In genomic region chr4:80124246-80125211, GRCh38 we compare ENCODE assay signal across 15 cellular contexts. TPM values are rescaled to one million over a fixed set of nuclear protein-coding genes. Genes with fewer than 3 reads are reported as not detected.
DNase-seq lines count a peak whose midpoint lies in the region; ATAC-seq and FAIRE-seq lines count a peak whose summit lies in the region.
"Had no signal": no experiment of that assay in that cellular context is flagged by ENCODE, and none has a peak within 500 bp of the region (broad histone marks: within the 10 kb centered on the region; RNA-seq: fewer than 3 reads in every experiment).

No MANE protein-coding gene starts in this region.

- no peaks in the 10 kb centered on the region for H3K27me3 Mint-ChIP-seq in CD4-positive, CD25-positive, alpha-beta regulatory T cell
- H3K27me3 Mint-ChIP-seq in activated T-helper 1 cell treated with anti-CD3 and anti-CD28 coated beads, Interleukin-12 subunit alpha, Interleukin-12 subunit beta, Interleukin-2, Interleukin-4 antibody, amounts not matched to agents 30 ng/mL and 10 ng/mL and 1 ng/mL, durations not matched to agents 14 hours and 24 hours and 36 hours (ENCODE audit: insufficient read depth) = no peaks in the 10 kb centered on the region
- H3K27me3 Mint-ChIP-seq: dendritic cell treated with granulocyte-macrophage colony-stimulating factor and Interleukin-4, amounts not matched to agents 40 ng/mL and 50 ng/mL, for 4 days had no signal

- no peaks in the 10 kb centered on the region for H3K27me3 ChIP-seq in CD4-positive, CD25-positive, alpha-beta regulatory T cell (ENCODE audit: control insufficient read depth, insufficient read depth, low read length)

- H3K4me1 ChIP-seq in CD4-positive, CD25-positive, alpha-beta regulatory T cell (ENCODE audit: control insufficient read depth, insufficient read depth, low read length, poor library complexity, severe bottlenecking) = peaks cover 44% of the 10 kb centered on the region

- no peaks in the 10 kb centered on the region for H3K9me3 Mint-ChIP-seq in CD4-positive, CD25-positive, alpha-beta regulatory T cell
- H3K9me3 Mint-ChIP-seq in activated T-helper 1 cell treated with anti-CD3 and anti-CD28 coated beads, Interleukin-12 subunit alpha, Interleukin-12 subunit beta, Interleukin-2, Interleukin-4 antibody, amounts not matched to agents 30 ng/mL and 10 ng/mL and 1 ng/mL, durations not matched to agents 14 hours and 24 hours and 36 hours = peaks cover 14% of the 10 kb centered on the region
- H3K9me3 Mint-ChIP-seq: dendritic cell treated with granulocyte-macrophage colony-stimulating factor and Interleukin-4, amounts not matched to agents 40 ng/mL and 50 ng/mL, for 4 days had no signal

- H3K4me3 Mint-ChIP-seq in CD4-positive, CD25-positive, alpha-beta regulatory T cell = peak overlapping the region in 2 of 4 donors; percentile 14 to 57
- peak overlapping the region; percentile 71 for H3K4me3 Mint-ChIP-seq in activated T-helper 1 cell treated with anti-CD3 and anti-CD28 coated beads, Interleukin-12 subunit alpha, Interleukin-12 subunit beta, Interleukin-2, Interleukin-4 antibody, amounts not matched to agents 30 ng/mL and 10 ng/mL and 1 ng/mL, durations not matched to agents 14 hours and 24 hours and 36 hours
- H3K4me3 Mint-ChIP-seq: dendritic cell treated with granulocyte-macrophage colony-stimulating factor and Interleukin-4, amounts not matched to agents 40 ng/mL and 50 ng/mL, for 4 days had no signal

- H3K27ac ChIP-seq in CD4-positive, CD25-positive, alpha-beta regulatory T cell (ENCODE audit: insufficient read depth, low read length, poor library complexity, severe bottlenecking) = peak overlapping the region; percentile 93
- H3K27ac ChIP-seq: C4-2B had no signal

- peak; percentile 50 for FAIRE-seq in G401.6 (lab: Jason Lieb, UNC)

- ATAC-seq in CD4-positive, CD25-positive, alpha-beta regulatory T cell (ENCODE audit: low read depth in 2 of 2) = no peak
- ATAC-seq in HG03139 (IDR thresholded peaks at IDR 0.05; ENCODE audit: unreplicated experiment) (no peak), GM18502 (IDR thresholded peaks at IDR 0.05; ENCODE audit: poor library complexity, unreplicated experiment) (no peak), sciatic nerve (no peak)

- peak overlapping the region; percentile 87 to 97 (median 96) for H3K27ac Mint-ChIP-seq in CD4-positive, CD25-positive, alpha-beta regulatory T cell
- peak overlapping the region; percentile 92 for H3K27ac Mint-ChIP-seq in activated T-helper 1 cell treated with anti-CD3 and anti-CD28 coated beads, Interleukin-12 subunit alpha, Interleukin-12 subunit beta, Interleukin-2, Interleukin-4 antibody, amounts not matched to agents 30 ng/mL and 10 ng/mL and 1 ng/mL, durations not matched to agents 14 hours and 24 hours and 36 hours
- H3K27ac Mint-ChIP-seq: dendritic cell treated with granulocyte-macrophage colony-stimulating factor and Interleukin-4, amounts not matched to agents 40 ng/mL and 50 ng/mL, for 4 days had no signal

- H3K36me3 Mint-ChIP-seq in CD4-positive, CD25-positive, alpha-beta regulatory T cell = no peaks in the 10 kb centered on the region
- peaks cover 5% of the 10 kb centered on the region for H3K36me3 Mint-ChIP-seq in activated T-helper 1 cell treated with anti-CD3 and anti-CD28 coated beads, Interleukin-12 subunit alpha, Interleukin-12 subunit beta, Interleukin-2, Interleukin-4 antibody, amounts not matched to agents 30 ng/mL and 10 ng/mL and 1 ng/mL, durations not matched to agents 14 hours and 24 hours and 36 hours (ENCODE audit: low read depth)

- no peaks in the 10 kb centered on the region for H3K36me3 ChIP-seq in CD4-positive, CD25-positive, alpha-beta regulatory T cell (ENCODE audit: control insufficient read depth, insufficient read depth, low read length)

- intact Hi-C loops in activated T-helper 1 cell treated with anti-CD3 and anti-CD28 coated beads, Interleukin-12 subunit alpha, Interleukin-12 subunit beta, Interleukin-2, Interleukin-4 antibody, amounts not matched to agents 30 ng/mL and 10 ng/mL and 1 ng/mL, durations not matched to agents 14 hours and 24 hours and 36 hours (cut with micrococcal nuclease) = loop anchor here (1.0 to 5.0 kb wide), 8 partner anchors 49 to 1467 kb away; partner anchors contain the start of gene ANTXR2
- intact Hi-C loops in sciatic nerve (cut with DNase I) = no loop called here

- H3K9me3 ChIP-seq in CD4-positive, CD25-positive, alpha-beta regulatory T cell (ENCODE audit: control insufficient read depth in 2 of 2, low read length in 2 of 2) = no peaks in the 10 kb centered on the region

- DNase-seq in CD4-positive, CD25-positive, alpha-beta regulatory T cell = no peak
- DNase-seq in activated T-helper 1 cell treated with anti-CD3 and anti-CD28 coated beads, Interleukin-12 subunit alpha, Interleukin-12 subunit beta, Interleukin-2, Interleukin-4 antibody, amounts not matched to agents 30 ng/mL and 10 ng/mL and 1 ng/mL, durations not matched to agents 14 hours and 24 hours and 36 hours (ENCODE audit: low spot score) = no peak
- DNase-seq in fibroblast of peridontal ligament (ENCODE audit: extremely low read depth) = peak; percentile 39
- DNase-seq in NCI-H510A (lab: John Stamatoyannopoulos, UW) = no peak
- DNase-seq in sciatic nerve (ENCODE audit: low spot score) = no peak
- DNase-seq: amygdala; NCI-H2081; NCI-H748 treated with DMSO at 0.1 percent for 48 hours; stimulated activated CD4-positive, alpha-beta T cell treated with anti-CD3 and anti-CD28 coated beads, Interleukin-1b, Interleukin-23, amount 100 ng/mL, for 48 hours; stimulated activated CD8-positive, alpha-beta memory T cell treated with anti-CD3 and anti-CD28 coated beads, Interleukin-4, amount 100 ng/mL, for 48 hours had no signal

- no peak overlapping the region for H3K4me3 ChIP-seq in CD4-positive, CD25-positive, alpha-beta regulatory T cell (ENCODE audit: low read depth, low read length)

- H3K4me1 Mint-ChIP-seq in CD4-positive, CD25-positive, alpha-beta regulatory T cell = peaks cover 38 to 49% (median 44%) of the 10 kb centered on the region in 4 donors
- H3K4me1 Mint-ChIP-seq in activated T-helper 1 cell treated with anti-CD3 and anti-CD28 coated beads, Interleukin-12 subunit alpha, Interleukin-12 subunit beta, Interleukin-2, Interleukin-4 antibody, amounts not matched to agents 30 ng/mL and 10 ng/mL and 1 ng/mL, durations not matched to agents 14 hours and 24 hours and 36 hours (ENCODE audit: low read depth) = peaks cover 58% of the 10 kb centered on the region

RNA-seq across cellular contexts. Expression of gene ANTXR2, which starts 51.5 kb away (rescaled TPM):
- 117 TPM for total RNA-seq in CD4-positive, CD25-positive, alpha-beta regulatory T cell
- polyA plus RNA-seq in CD4-positive, CD25-positive, alpha-beta regulatory T cell = 10 to 100 TPM; 66.4 to 98.4 (median 69.1) TPM
- 24.9 and 29.8 TPM in 2 replicates for total RNA-seq in activated T-helper 1 cell treated with anti-CD3 and anti-CD28 coated beads, Interleukin-12 subunit alpha, Interleukin-12 subunit beta, Interleukin-2, Interleukin-4 antibody, amounts not matched to agents 30 ng/mL and 10 ng/mL and 1 ng/mL, durations not matched to agents 14 hours and 24 hours and 36 hours
- total RNA-seq in sciatic nerve = 94.4 TPM
